Comparison of ENCODE assay signal across 7 cellular contexts in genomic region chr1:77219166-77219887, GRCh38. TPM values are rescaled to one million over a fixed set of nuclear protein-coding genes. Genes with fewer than 3 reads are reported as not detected.
DNase-seq lines count a peak whose midpoint lies in the region; ATAC-seq and TF ChIP-seq lines count a peak whose summit lies in the region.

Gene PIGK (minus strand): TSS chr1:77219430. CDS start chr1:77219402, 28 bp downstream.

- peak within 1 kb of the TSS; percentile 97 for H2AFZ ChIP-seq in hepatocyte

- H3K4me3 ChIP-seq in hepatocyte: peak within 1 kb of the TSS; percentile 48

- 2% methylated on average over 31 of the region's 31 CpGs for WGBS in hepatocyte (ENCODE audit: low lambda C conversion rate, missing lambda C conversion rate)

- H3K27me3 ChIP-seq in hepatocyte: no peaks in the 10 kb centered on the region

- peaks cover 11% of the 10 kb centered on the region for H3K4me1 ChIP-seq in hepatocyte (ENCODE audit: insufficient read depth)

- TF ChIP-seq CTCF in hepatocyte (IDR thresholded peaks at IDR 0.05; ENCODE audit: poor library complexity): no peak

- no peaks in the 10 kb centered on the region for H4K20me1 ChIP-seq in hepatocyte (ENCODE audit: insufficient read depth, poor library complexity, severe bottlenecking)

- peak; percentile 95 for ATAC-seq in GM18505 (IDR thresholded peaks at IDR 0.05; ENCODE audit: unreplicated experiment)
- peak; percentile 98 for ATAC-seq in HG02970 (IDR thresholded peaks at IDR 0.05; ENCODE audit: low FRiP score, unreplicated experiment)

- H3K4me2 ChIP-seq in hepatocyte: peak within 1 kb of the TSS; percentile 79

- peak; percentile 88 for TF ChIP-seq POLR2A in GM18505 (IDR thresholded peaks at IDR 0.05; ENCODE audit: borderline replicate concordance, extremely low read depth, insufficient read depth, insufficient read length)

- H3K9me2 ChIP-seq in hepatocyte (replicated peaks; ENCODE audit: insufficient read depth): no peaks in the 10 kb centered on the region

- no peaks in the 10 kb centered on the region for H3K36me3 ChIP-seq in hepatocyte (replicated peaks; ENCODE audit: insufficient read depth, low read depth)

- peak; percentile 74 to 86 for DNase-seq in NCI-H1930 (lab: John Stamatoyannopoulos, UW)
- DNase-seq in T-helper 9 cell: peak; percentile 76
- DNase-seq in astrocyte of the hippocampus (ENCODE audit: low read depth, low spot score): peak; percentile 95
- DNase-seq in hepatocyte (ENCODE audit: low spot score): peak; percentile 93
- DNase-seq in renal cortical epithelial cell (ENCODE audit: low read depth): peak; percentile 84

- H3K27ac ChIP-seq in hepatocyte: peak within 1 kb of the TSS; percentile 67

- no peaks in the 10 kb centered on the region for H3K79me2 ChIP-seq in hepatocyte

- no peaks in the 10 kb centered on the region for H3K9me3 ChIP-seq in hepatocyte (ENCODE audit: low read depth)

RNA-seq across cellular contexts. Expression of gene PIGK, which starts in this region (rescaled TPM):
- total RNA-seq in hepatocyte (25.4 and 37.1 TPM in 2 replicates), renal cortical epithelial cell (55.2 and 57.2 TPM in 2 replicates)
- 19.4 and 27.4 TPM in 2 replicates for polyA plus RNA-seq in hepatocyte

Comparison
In these comparisons a context has a peak if more than half of its experiments do, and no peak if none do; other contexts are left out.
1. Peak in every context shown above with its lines: DNase-seq, ATAC-seq, H3K4me3 ChIP-seq and H3K27ac ChIP-seq.